In genomic region chr12:130743176-130743575, GRCh38 we compare ENCODE assay signal across 9 cellular contexts. TPM values are rescaled to one million over a fixed set of nuclear protein-coding genes. Genes with fewer than 3 reads are reported as not detected.
"Had no signal": no experiment of that assay in that cellular context is flagged by ENCODE, and none has a peak within 500 bp of the region (broad histone marks: within the 10 kb centered on the region; RNA-seq: fewer than 3 reads in every experiment).

No MANE protein-coding gene starts in this region.

- H3K27ac Mint-ChIP-seq: HFFc6 had no signal

- H3K36me3 ChIP-seq: HAP-1 had no signal

- H3K9ac ChIP-seq: GM23248 had no signal

- H3K27ac ChIP-seq: GM23248, HL-60 had no signal

- H3K4me3 Mint-ChIP-seq: HFFc6 had no signal

- DNase-seq: GM23248, GOT3, H7, HFFc6, IMR-90 had no signal

- H3K4me3 ChIP-seq: GM23248, HAP-1 had no signal

- H2AFZ ChIP-seq: GM23248 had no signal

- H3K4me1 ChIP-seq: HAP-1 had no signal

- H3K9me3 ChIP-seq: HAP-1 had no signal

- ATAC-seq: HCT116 had no signal

RNA-seq across cellular contexts. Expression of gene RIMBP2, which starts 27.1 kb away (rescaled TPM):
- total RNA-seq: GM23248, HFFc6, HT1080, IMR-90 had no signal
- polyA plus RNA-seq: GM23248, IMR-90 had no signal
